23 cellular contexts compared by ENCODE assay signal in genomic region chr4:15100994-15101695, GRCh38.
DNase-seq lines count a peak whose midpoint lies in the region; ATAC-seq, FAIRE-seq and TF ChIP-seq lines count a peak whose summit lies in the region.
"Had no signal": no experiment of that assay in that cellular context is flagged by ENCODE, and none has a peak within 500 bp of the region (broad histone marks: within the 10 kb centered on the region; RNA-seq: fewer than 3 reads in every experiment).

No MANE protein-coding gene starts in this region.

- peak; percentile 11 to 29 for TF ChIP-seq RAD21 in liver (IDR thresholded peaks at IDR 0.05)
- no peak for TF ChIP-seq RAD21 in HepG2 (CRISPR knock-in tag; IDR thresholded peaks at IDR 0.05)

- H3K27ac ChIP-seq in liver (ENCODE audit: low read depth in 1 of 2, low read length in 2 of 2) (no peak overlapping the region), HepG2 (ENCODE audit: extremely low read length, insufficient read depth, low read length) (no peak overlapping the region), dorsolateral prefrontal cortex (peak overlapping the region in 58 of 59 donors; percentile 42 to 93 (median 85))
- H3K27ac ChIP-seq: brain microvascular endothelial cell, ovary, thoracic aorta, WERI-Rb-1 had no signal

- no peak for FAIRE-seq in HepG2 (lab: Jason Lieb, UNC)

- in situ Hi-C loops in HepG2 (cut with HindIII; ENCODE audit: extremely low pct_ligation_motif_present, low pct_unique_long_range_greater_than_20kb), result no loop called here

- H3K79me2 ChIP-seq in HepG2 (ENCODE audit: insufficient read depth, low read length), result no peaks in the 10 kb centered on the region

- no TSS peak for BruUV-seq in HepG2 (replicated peaks; lab: Mats Ljungman, UMichigan)

- peaks cover 0 to 15% (median 8%) of the 10 kb centered on the region in 4 donors for H3K4me1 ChIP-seq in liver (ENCODE audit: control insufficient read depth in 4 of 4, insufficient read depth in 4 of 4, low read length in 3 of 4)
- no peaks in the 10 kb centered on the region for H3K4me1 ChIP-seq in HepG2 (ENCODE audit: insufficient read depth, low read length)

- CTCF ChIA-PET in HepG2 (lab: Yijun Ruan, JAX; ENCODE audit: low intra/inter-chr PET ratio, low total read pairs), result no interaction called here

- H2AFZ ChIP-seq in HepG2 (ENCODE audit: low read length), result no peak overlapping the region

- H3K36me3 ChIP-seq in liver (ENCODE audit: control insufficient read depth in 4 of 4, insufficient read depth in 3 of 4, low read depth in 1 of 4, low read length in 3 of 4), result no peaks in the 10 kb centered on the region
- no peaks in the 10 kb centered on the region for H3K36me3 ChIP-seq in HepG2 (replicated peaks in 1 of 2; ENCODE audit: control insufficient read depth in 1 of 2, insufficient read depth in 2 of 2, low read length in 2 of 2)
- H3K36me3 ChIP-seq: brain microvascular endothelial cell, ovary, thoracic aorta, WERI-Rb-1 had no signal

- POLR2A ChIA-PET in HepG2 (lab: Yijun Ruan, JAX), result no interaction called here

- H3K27me3 ChIP-seq in liver (ENCODE audit: control insufficient read depth in 4 of 4, insufficient read depth in 4 of 4, low read length in 3 of 4) (no peaks in the 10 kb centered on the region), HepG2 (ENCODE audit: control insufficient read depth in 1 of 2, insufficient read depth in 2 of 2, low read length in 2 of 2) (no peaks in the 10 kb centered on the region), dorsolateral prefrontal cortex (no peaks in the 10 kb centered on the region)
- H3K27me3 ChIP-seq: brain microvascular endothelial cell, ovary had no signal

- H3K9ac ChIP-seq in liver (ENCODE audit: low read depth in 1 of 2, low read length in 2 of 2) (no peak overlapping the region), HepG2 (ENCODE audit: insufficient read depth, low read depth, low read length) (no peak overlapping the region)

- intact Hi-C loops in HepG2 (cut with micrococcal nuclease; ENCODE audit: unreplicated experiment) (no loop called here), dorsolateral prefrontal cortex (cut with DNase I) (loop anchor here in 1 of 2 donors (2.0 to 5.0 kb wide), 3 partner anchors 39 to 59 kb away; no protein-coding TSS in a partner anchor)

- 38% methylated on average over 7 of the region's 7 CpGs for WGBS in liver
- WGBS in HepG2 (ENCODE audit: low lambda C conversion rate), result 8% methylated on average over 7 of the region's 7 CpGs

- TF ChIP-seq CTCF in liver (IDR thresholded peaks at IDR 0.05; ENCODE audit: low read depth, low read length, missing input control), result no peak
- TF ChIP-seq CTCF in HepG2 (CRISPR knock-in tag; IDR thresholded peaks at IDR 0.05), result no peak
- peak in 1 of 56 donors; percentile 10 for TF ChIP-seq CTCF in dorsolateral prefrontal cortex (IDR thresholded peaks at IDR 0.05 in 54 of 56, conservative IDR thresholded peaks at IDR 0.05 in 2 of 56; ENCODE audit: low read depth in 1 of 56, partially characterized antibody in 56 of 56)

- DNase-seq in HepG2 (ENCODE audit: low spot score) (no peak), dorsolateral prefrontal cortex (peak in 5 of 10 donors; percentile 4 to 58 (median 50)), left lobe of liver (ENCODE audit: low spot score) (no peak), T1000 (lab: John Stamatoyannopoulos, UW) (no peak)
- DNase-seq in activated effector memory CD4-positive, alpha-beta T cell treated with anti-CD3 and anti-CD28 coated beads, Interleukin-2, amount 50 U/mL, for 16 hours, result no peak
- DNase-seq: 8988T; activated CD4-positive, alpha-beta T cell treated with anti-CD3 and anti-CD28 coated beads, Interleukin-2, amount 50 U/mL, for 48 hours; activated naive CD4-positive, alpha-beta T cell treated with anti-CD3 and anti-CD28 coated beads, Interleukin-2, amount 50 U/mL, for 16 hours; activated T-cell treated with anti-CD3 and anti-CD28 coated beads, Interleukin-2, amount 50 U/mL, for 1 hour; brain microvascular endothelial cell; CD4-positive, CD25-positive, alpha-beta regulatory T cell; H7; Karpas-422; NCI-H1436; NCI-H2227 treated with DMSO at 0.1 percent for 48 hours; ovary; T-helper 1 cell; WERI-Rb-1 had no signal

- no peak for TF ChIP-seq POLR2A in HepG2 (IDR thresholded peaks at IDR 0.05; ENCODE audit: insufficient read depth in 1 of 2, low read depth in 2 of 2, low read length in 2 of 2)

- H4K20me1 ChIP-seq in HepG2 (ENCODE audit: insufficient read depth, low read length), result no peaks in the 10 kb centered on the region

- H3K4me3 ChIP-seq in liver (ENCODE audit: low read depth in 1 of 3, low read length in 3 of 3) (no peak overlapping the region), HepG2 (replicated peaks in 1 of 3; ENCODE audit: insufficient read depth in 1 of 3, low read depth in 2 of 3, low read length in 3 of 3) (no peak overlapping the region), dorsolateral prefrontal cortex (peak overlapping the region in 32 of 59 donors; percentile 6 to 58 (median 26))
- H3K4me3 ChIP-seq: ovary, thoracic aorta had no signal

- TF ChIP-seq EP300 in HepG2 (IDR thresholded peaks at IDR 0.05; ENCODE audit: low read depth in 2 of 2, low read length in 2 of 2) (no peak), HepG2 (CRISPR knock-in tag; IDR thresholded peaks at IDR 0.05; ENCODE audit: borderline replicate concordance) (no peak)

- no peak overlapping the region for H3K4me2 ChIP-seq in HepG2 (ENCODE audit: low read depth, low read length)

- no peak for ATAC-seq in HepG2
- ATAC-seq in left lobe of liver, result peak; percentile 84
- ATAC-seq in SK-N-SH treated with all-trans-retinoic acid at 6 μM for 48 hours, result no peak
- no peak for ATAC-seq in HG03045 (IDR thresholded peaks at IDR 0.05; ENCODE audit: unreplicated experiment)
- ATAC-seq: esophagus mucosa had no signal

- H3K9me3 ChIP-seq in liver (ENCODE audit: control insufficient read depth in 4 of 4, low read length in 3 of 4), result no peaks in the 10 kb centered on the region
- H3K9me3 ChIP-seq in HepG2 (ENCODE audit: low read length), result peaks cover 4% of the 10 kb centered on the region; the same call in 1 of the 2 replicates
- H3K9me3 ChIP-seq: ovary, thoracic aorta had no signal

TF ChIP-seq in liver, 16 proteins besides CTCF, POLR2A, EP300 and RAD21 (continues in another document):
- peak; percentile 80 for TF ChIP-seq HNF4A (conservative IDR thresholded peaks at IDR 0.05)
- no peak for TF ChIP-seq EGR1 (IDR thresholded peaks at IDR 0.05; ENCODE audit: low read depth in 2 of 2)
- TF ChIP-seq NR2F2 (IDR thresholded peaks at IDR 0.05), result no peak

TF ChIP-seq in HepG2, 621 proteins besides CTCF, POLR2A, EP300 and RAD21 (continues in another document):
- no peak for TF ChIP-seq IRF9 (CRISPR knock-in tag; IDR thresholded peaks at IDR 0.05; ENCODE audit: borderline replicate concordance)
- no peak for TF ChIP-seq SP5 (CRISPR knock-in tag; IDR thresholded peaks at IDR 0.05; ENCODE audit: borderline replicate concordance, low read depth)
- TF ChIP-seq HNRNPLL (IDR thresholded peaks at IDR 0.05; ENCODE audit: low read depth, low read length, poor library complexity, severe bottlenecking), result no peak
- TF ChIP-seq ZBTB43 (CRISPR knock-in tag; conservative IDR thresholded peaks at IDR 0.05), result no peak
- TF ChIP-seq PHB2 (IDR thresholded peaks at IDR 0.05; ENCODE audit: partially characterized antibody), result no peak

TF ChIP-seq in SK-N-SH treated with all-trans-retinoic acid at 6 μM for 48 hours, 23 proteins besides CTCF, POLR2A, EP300 and RAD21 (continues in another document):
- TF ChIP-seq ISL1 (CRISPR knock-in tag; IDR thresholded peaks at IDR 0.05) (no peak), PPARA (CRISPR knock-in tag; IDR thresholded peaks at IDR 0.05; ENCODE audit: borderline replicate concordance) (no peak), OSR1 (CRISPR knock-in tag; IDR thresholded peaks at IDR 0.05) (no peak), ZNF8 (CRISPR knock-in tag; IDR thresholded peaks at IDR 0.05) (no peak), TOX (CRISPR knock-in tag; IDR thresholded peaks at IDR 0.05; ENCODE audit: borderline replicate concordance) (no peak), ARNTL (CRISPR knock-in tag; IDR thresholded peaks at IDR 0.05; ENCODE audit: borderline replicate concordance, low read depth) (no peak), CREB5 (CRISPR knock-in tag; IDR thresholded peaks at IDR 0.05; ENCODE audit: low read depth) (no peak), TSHZ2 (CRISPR knock-in tag; IDR thresholded peaks at IDR 0.05) (no peak), SNAI2 (CRISPR knock-in tag; IDR thresholded peaks at IDR 0.05) (no peak)

Comparison
In these comparisons a context has a peak if more than half of its experiments do, and no peak if none do; other contexts are left out.
1. H3K27ac ChIP-seq: peak in dorsolateral prefrontal cortex (58 of 59); none in liver (0 of 2) and HepG2 (single experiment).
2. H3K4me3 ChIP-seq: peak in dorsolateral prefrontal cortex (32 of 59); none in liver (0 of 3) and HepG2 (0 of 3).